Comparison of ENCODE assay signal across 5 cellular contexts in genomic region chr20:63968136-63968927, GRCh38. TPM values are rescaled to one million over a fixed set of nuclear protein-coding genes. Genes with fewer than 3 reads are reported as not detected.
DNase-seq lines count a peak whose midpoint lies in the region; ATAC-seq and TF ChIP-seq lines count a peak whose summit lies in the region.

No MANE protein-coding gene starts in this region.

- H3K27ac Mint-ChIP-seq in stimulated activated naive CD8-positive, alpha-beta T cell treated with anti-CD3 and anti-CD28 coated beads, Interleukin-15, amount 100 ng/mL, for 72 hours, result peak overlapping the region; percentile 96 to 98

- peaks cover 12% of the 10 kb centered on the region for H3K27me3 Mint-ChIP-seq in stimulated activated naive CD8-positive, alpha-beta T cell treated with anti-CD3 and anti-CD28 coated beads, Interleukin-15, amount 100 ng/mL, for 72 hours

- peak; percentile 19 for ATAC-seq in stimulated activated naive CD8-positive, alpha-beta T cell treated with anti-CD3 and anti-CD28 coated beads, Interleukin-15, amount 100 ng/mL, for 72 hours

- peaks cover 0 to 19% (median 10%) of the 10 kb centered on the region in 4 donors for H3K4me1 ChIP-seq in Peyer's patch
- H3K4me1 ChIP-seq in esophagus squamous epithelium, result peaks cover 15 to 27% (median 17%) of the 10 kb centered on the region in 3 donors

- TF ChIP-seq CTCF in Peyer's patch (IDR thresholded peaks at IDR 0.05) (no peak), esophagus squamous epithelium (IDR thresholded peaks at IDR 0.05) (no peak)

- WGBS in esophagus squamous epithelium, 2 donors, result 63% methylated on average over 9 of the region's 14 CpGs; no CpG with 5 or more reads in 1 of the 2 donors

- DNase-seq in Peyer's patch (no peak), esophagus squamous epithelium (lab: John Stamatoyannopoulos, UW) (no peak), UCSD-AML1 (lab: John Stamatoyannopoulos, UW; ENCODE audit: unreplicated experiment) (no peak), ureter (ENCODE audit: low spot score) (no peak)
- peak; percentile 2 to 13 for DNase-seq in stimulated activated naive CD8-positive, alpha-beta T cell treated with anti-CD3 and anti-CD28 coated beads, Interleukin-15, amount 100 ng/mL, for 72 hours

- H3K9me3 ChIP-seq in Peyer's patch (peaks cover 0 to 6% (median 0%) of the 10 kb centered on the region in 4 donors), esophagus squamous epithelium (no peaks in the 10 kb centered on the region)

- peaks cover 0 to 6% of the 10 kb centered on the region in 2 donors for H3K9me3 Mint-ChIP-seq in stimulated activated naive CD8-positive, alpha-beta T cell treated with anti-CD3 and anti-CD28 coated beads, Interleukin-15, amount 100 ng/mL, for 72 hours

- TF ChIP-seq POLR2A in Peyer's patch (IDR thresholded peaks at IDR 0.05) (no peak), esophagus squamous epithelium (IDR thresholded peaks at IDR 0.05) (no peak)

- intact Hi-C loops in esophagus squamous epithelium (cut with DNase I), result no loop called here

- H3K27ac ChIP-seq in Peyer's patch (peak overlapping the region in 2 of 4 donors; percentile 32 to 66), esophagus squamous epithelium (peak overlapping the region; percentile 61 to 82 (median 82))

- H3K36me3 ChIP-seq in Peyer's patch (peaks cover 0 to 18% (median 0%) of the 10 kb centered on the region in 3 donors), esophagus squamous epithelium (peaks cover 15 to 37% (median 29%) of the 10 kb centered on the region in 3 donors)

- peak overlapping the region; percentile 87 to 88 for H3K4me3 Mint-ChIP-seq in stimulated activated naive CD8-positive, alpha-beta T cell treated with anti-CD3 and anti-CD28 coated beads, Interleukin-15, amount 100 ng/mL, for 72 hours

- peaks cover 33% of the 10 kb centered on the region for H3K4me1 Mint-ChIP-seq in stimulated activated naive CD8-positive, alpha-beta T cell treated with anti-CD3 and anti-CD28 coated beads, Interleukin-15, amount 100 ng/mL, for 72 hours

- H3K27me3 ChIP-seq in Peyer's patch, result no peaks in the 10 kb centered on the region
- no peaks in the 10 kb centered on the region for H3K27me3 ChIP-seq in esophagus squamous epithelium

- H3K4me3 ChIP-seq in Peyer's patch (peak overlapping the region in 3 of 4 donors; percentile 60 to 81 (median 69)), esophagus squamous epithelium (peak overlapping the region; percentile 55 to 87 (median 62))

RNA-seq across cellular contexts. Expression of gene ZNF512B, which starts 1.4 kb away (rescaled TPM):
- total RNA-seq in Peyer's patch, result 1 to 10 TPM; 5.8 to 7.4 (median 6.4) TPM
- total RNA-seq in esophagus squamous epithelium, result 10 to 100 TPM; 10.7 to 17.6 (median 14.2) TPM
- total RNA-seq in ureter, result 31.2 TPM

RNA-seq across cellular contexts. Expression of gene SAMD10, which starts 11.1 kb away (rescaled TPM):
- total RNA-seq in Peyer's patch, result 10 to 100 TPM in 3 of 4 donors, 1 to 10 TPM in 1; 1.7 to 14.3 (median 11.1) TPM
- total RNA-seq in esophagus squamous epithelium, result 10 to 100 TPM in 1 of 4 donors, 1 to 10 TPM in 3; 5.1 to 15.9 (median 6.8) TPM
- 17.4 TPM for total RNA-seq in ureter

RNA-seq across cellular contexts. Expression of gene UCKL1, which starts 12.1 kb away (rescaled TPM):
- total RNA-seq in Peyer's patch, result 100 to 1,000 TPM in 3 of 4 donors, 10 to 100 TPM in 1; 70.4 to 189 (median 136) TPM
- 10 to 100 TPM; 23.1 to 38.0 (median 25.6) TPM for total RNA-seq in esophagus squamous epithelium
- 47.6 TPM for total RNA-seq in ureter

RNA-seq across cellular contexts. Expression of gene PRPF6, which starts 12.6 kb away (rescaled TPM):
- total RNA-seq in Peyer's patch (10 to 100 TPM; 49.6 to 95.7 (median 64.2) TPM), esophagus squamous epithelium (10 to 100 TPM; 34.1 to 57.4 (median 45.8) TPM), ureter (75.0 TPM)

Comparison
In these comparisons a context has a peak if more than half of its experiments do, and no peak if none do; other contexts are left out.
1. DNase-seq: peak in stimulated activated naive CD8-positive, alpha-beta T cell treated with anti-CD3 and anti-CD28 coated beads, Interleukin-15, amount 100 ng/mL, for 72 hours (2 of 2); none in Peyer's patch (0 of 3), esophagus squamous epithelium (single experiment), UCSD-AML1 (single experiment) and ureter (single experiment).